Comparison of ENCODE assay signal across 28 cellular contexts in genomic region chr4:90598741-90599140, GRCh38.
"Had no signal": no experiment of that assay in that cellular context is flagged by ENCODE, and none has a peak within 500 bp of the region (broad histone marks: within the 10 kb centered on the region; RNA-seq: fewer than 3 reads in every experiment).

No MANE protein-coding gene starts in this region.

- H3K4me3 ChIP-seq: colonic mucosa, esophagus squamous epithelium, gastrocnemius medialis, hepatocyte, left lung, lower lobe of right lung, mucosa of descending colon had no signal

- H3K27ac ChIP-seq: colonic mucosa, epithelial cell of prostate, esophagus squamous epithelium, gastrocnemius medialis, hepatocyte, left lung, lower lobe of right lung had no signal

- H3K27me3 ChIP-seq: colonic mucosa, esophagus squamous epithelium, gastrocnemius medialis, hepatocyte, left lung had no signal

- DNase-seq: colonic mucosa; cortex of kidney; effector CD8-positive, alpha-beta T cell; effector memory CD8-positive, alpha-beta T cell; endodermal cell; erythroblast; esophagus squamous epithelium; foreskin fibroblast; foreskin melanocyte; gastrocnemius medialis; glutamatergic neuron; head of caudate nucleus; hypothalamus; immature natural killer cell; islet precursor cell; kidney; kidney glomerular epithelial cell; left lung; lower lobe of right lung; mesenchymal stem cell; mucosa of descending colon; naive B cell had no signal

- H3K4me1 Mint-ChIP-seq: endodermal cell, immature natural killer cell had no signal

- H3K79me2 ChIP-seq: hepatocyte had no signal

- H3K4me3 Mint-ChIP-seq: dendritic cell treated with granulocyte-macrophage colony-stimulating factor and Interleukin-4, amounts not matched to agents 40 ng/mL and 50 ng/mL, for 4 days; effector memory CD8-positive, alpha-beta T cell; endodermal cell; immature natural killer cell; mesothelial cell of epicardium; naive B cell had no signal

- H3K9me3 Mint-ChIP-seq: endodermal cell had no signal

- H3K4me1 ChIP-seq: colonic mucosa, esophagus squamous epithelium, gastrocnemius medialis, left lung, lower lobe of right lung had no signal

- ATAC-seq: effector memory CD8-positive, alpha-beta T cell; esophagus mucosa; gastrocnemius medialis; left lung; lower lobe of right lung; mucosa of descending colon had no signal

- H3K27me3 Mint-ChIP-seq: dendritic cell treated with granulocyte-macrophage colony-stimulating factor and Interleukin-4, amounts not matched to agents 40 ng/mL and 50 ng/mL, for 4 days; effector memory CD8-positive, alpha-beta T cell; naive B cell had no signal

- H3K4me2 ChIP-seq: hepatocyte had no signal

- FAIRE-seq: endometrium, kidney had no signal

- H3K27ac Mint-ChIP-seq: dendritic cell treated with granulocyte-macrophage colony-stimulating factor and Interleukin-4, amounts not matched to agents 40 ng/mL and 50 ng/mL, for 4 days; effector memory CD8-positive, alpha-beta T cell; endodermal cell; immature natural killer cell; mesothelial cell of epicardium; naive B cell had no signal

- H3K36me3 ChIP-seq: colonic mucosa, esophagus squamous epithelium, gastrocnemius medialis, left lung, lower lobe of right lung had no signal

- H2AFZ ChIP-seq: hepatocyte had no signal

- H3K9me3 ChIP-seq: colonic mucosa, esophagus squamous epithelium, gastrocnemius medialis, left lung, lower lobe of right lung, mucosa of descending colon had no signal
